ENCODE assay signal across 8 cellular contexts in the genomic region with DNA sequence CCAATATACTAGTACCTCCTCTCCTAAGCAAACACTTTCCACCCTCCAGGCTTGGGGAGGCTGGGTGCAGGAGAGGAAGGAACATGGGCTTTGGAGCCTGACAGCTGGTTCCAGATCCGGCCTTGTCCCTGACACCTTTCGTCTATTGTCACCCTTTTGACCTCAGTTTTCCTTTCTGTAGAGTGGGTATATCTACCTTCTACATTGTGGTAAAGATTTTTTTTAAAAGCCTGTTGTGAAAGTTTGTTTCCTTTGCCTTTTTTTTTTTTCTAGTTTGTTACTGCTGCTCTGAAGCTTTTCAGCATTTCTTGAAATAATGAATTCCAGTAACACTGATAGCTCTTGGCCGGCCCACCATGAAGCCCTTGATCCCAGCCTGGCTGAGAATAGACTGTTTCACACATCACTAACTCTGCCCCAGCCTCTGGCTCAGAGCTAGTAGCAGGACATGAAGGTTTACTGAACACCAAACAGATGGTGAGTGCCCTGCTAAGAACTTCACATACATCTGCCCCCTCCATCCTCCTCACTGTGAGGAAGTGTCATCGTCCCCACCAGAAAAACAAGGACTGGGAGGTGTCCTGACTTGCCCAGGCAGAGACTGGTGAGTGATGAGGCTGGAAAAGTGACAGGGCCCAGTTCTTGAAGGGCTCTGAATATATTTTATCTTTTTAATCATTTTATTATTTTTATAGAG. TPM values are rescaled to one million over a fixed set of nuclear protein-coding genes. Genes with fewer than 3 reads are reported as not detected.
DNase-seq lines count a peak whose midpoint lies in the region; ATAC-seq, FAIRE-seq and TF ChIP-seq lines count a peak whose summit lies in the region.

No MANE protein-coding gene starts in this region.

- peaks cover 0 to 1% (median 0%) of the 10 kb centered on the region in 7 donors for H3K9me3 Mint-ChIP-seq in CD4-positive, CD25-positive, alpha-beta regulatory T cell
- H3K9me3 Mint-ChIP-seq in glutamatergic neuron (ENCODE audit: unreplicated experiment): peaks cover 8% of the 10 kb centered on the region

- no peaks in the 10 kb centered on the region for H3K36me3 ChIP-seq in CD4-positive, CD25-positive, alpha-beta regulatory T cell (ENCODE audit: control insufficient read depth, insufficient read depth, low read length)
- no peaks in the 10 kb centered on the region for H3K36me3 ChIP-seq in RWPE2 (ENCODE audit: low read depth)
- H3K36me3 ChIP-seq in vagina: no peaks in the 10 kb centered on the region

- peak in 1 of 2 donors; percentile 13 for ATAC-seq in CD4-positive, CD25-positive, alpha-beta regulatory T cell (ENCODE audit: low read depth in 2 of 2)
- ATAC-seq in RWPE2 (ENCODE audit: low read depth): peak; percentile 3; the same call in 1 of the 3 replicates

- peaks cover 5% of the 10 kb centered on the region for H3K36me3 Mint-ChIP-seq in CD4-positive, CD25-positive, alpha-beta regulatory T cell
- no peaks in the 10 kb centered on the region for H3K36me3 Mint-ChIP-seq in glutamatergic neuron (ENCODE audit: unreplicated experiment)

- no peak for TF ChIP-seq CTCF in RWPE2 (IDR thresholded peaks at IDR 0.05; ENCODE audit: poor library complexity, severe bottlenecking)
- TF ChIP-seq CTCF in glutamatergic neuron (IDR thresholded peaks at IDR 0.05; ENCODE audit: partially characterized antibody, unreplicated experiment): no peak
- TF ChIP-seq CTCF in vagina (IDR thresholded peaks at IDR 0.05): no peak

- peak overlapping the region; percentile 48 for H3K4me3 ChIP-seq in CD4-positive, CD25-positive, alpha-beta regulatory T cell (ENCODE audit: low read depth, low read length)
- H3K4me3 ChIP-seq in RWPE2 (ENCODE audit: severe bottlenecking): no peak overlapping the region
- no peak overlapping the region for H3K4me3 ChIP-seq in vagina

- H3K27ac ChIP-seq in CD4-positive, CD25-positive, alpha-beta regulatory T cell (ENCODE audit: insufficient read depth, low read length, poor library complexity, severe bottlenecking): peak overlapping the region; percentile 60
- H3K27ac ChIP-seq in RWPE2 (ENCODE audit: poor library complexity, severe bottlenecking) (peak overlapping the region; percentile 90), vagina (no peak overlapping the region)

- no peaks in the 10 kb centered on the region for H3K27me3 Mint-ChIP-seq in CD4-positive, CD25-positive, alpha-beta regulatory T cell
- peaks cover 5% of the 10 kb centered on the region for H3K27me3 Mint-ChIP-seq in glutamatergic neuron (ENCODE audit: unreplicated experiment)

- H3K4me3 Mint-ChIP-seq in CD4-positive, CD25-positive, alpha-beta regulatory T cell: peak overlapping the region; percentile 43 to 80 (median 68)
- peak overlapping the region; percentile 43 for H3K4me3 Mint-ChIP-seq in glutamatergic neuron (ENCODE audit: unreplicated experiment)

- no peaks in the 10 kb centered on the region for H3K9me3 ChIP-seq in CD4-positive, CD25-positive, alpha-beta regulatory T cell (ENCODE audit: control insufficient read depth in 2 of 2, low read length in 2 of 2)
- no peaks in the 10 kb centered on the region for H3K9me3 ChIP-seq in RWPE2 (ENCODE audit: severe bottlenecking)
- H3K9me3 ChIP-seq in vagina: no peaks in the 10 kb centered on the region

- DNase-seq in CD4-positive, CD25-positive, alpha-beta regulatory T cell: peak in 2 of 3 donors; percentile 35 to 48
- DNase-seq in GM19239 (ENCODE audit: insufficient read length, low spot score) (no peak), RWPE2 (ENCODE audit: low spot score) (no peak), glutamatergic neuron (no peak), A172 (ENCODE audit: low spot score) (no peak), islet precursor cell (no peak), vagina (ENCODE audit: extremely low spot score in 2 of 2) (no peak)
- no peak for DNase-seq in stimulated activated CD8-positive, alpha-beta memory T cell treated with anti-CD3 and anti-CD28 coated beads, Interleukin-4, amount 100 ng/mL, for 48 hours

- H3K27me3 ChIP-seq in CD4-positive, CD25-positive, alpha-beta regulatory T cell (ENCODE audit: control insufficient read depth, insufficient read depth, low read length): no peaks in the 10 kb centered on the region
- no peaks in the 10 kb centered on the region for H3K27me3 ChIP-seq in RWPE2 (ENCODE audit: insufficient read depth, poor library complexity, severe bottlenecking)
- no peaks in the 10 kb centered on the region for H3K27me3 ChIP-seq in vagina

- peak; percentile 71 for FAIRE-seq in GM19239 (lab: Jason Lieb, UNC)

- H3K27ac Mint-ChIP-seq in CD4-positive, CD25-positive, alpha-beta regulatory T cell: peak overlapping the region; percentile 79 to 99 (median 95)
- peak overlapping the region; percentile 85 for H3K27ac Mint-ChIP-seq in glutamatergic neuron (ENCODE audit: unreplicated experiment)

- no peak for TF ChIP-seq POLR2A in vagina (IDR thresholded peaks at IDR 0.05)

- H3K4me1 ChIP-seq in CD4-positive, CD25-positive, alpha-beta regulatory T cell (ENCODE audit: control insufficient read depth, insufficient read depth, low read length, poor library complexity, severe bottlenecking): peaks cover 67% of the 10 kb centered on the region
- H3K4me1 ChIP-seq in RWPE2 (ENCODE audit: insufficient read depth, poor library complexity, severe bottlenecking): peaks cover 47% of the 10 kb centered on the region
- peaks cover 34% of the 10 kb centered on the region for H3K4me1 ChIP-seq in vagina

- H3K4me1 Mint-ChIP-seq in CD4-positive, CD25-positive, alpha-beta regulatory T cell: peaks cover 33 to 90% (median 53%) of the 10 kb centered on the region in 4 donors
- peaks cover 24% of the 10 kb centered on the region for H3K4me1 Mint-ChIP-seq in glutamatergic neuron (ENCODE audit: low read depth, unreplicated experiment)

- intact Hi-C loops in vagina (cut with DNase I): no loop called here

RNA-seq across cellular contexts. Expression of a gene that starts 33.1 kb away (rescaled TPM):
- 51.1 TPM for total RNA-seq in CD4-positive, CD25-positive, alpha-beta regulatory T cell
- 10 to 100 TPM; 35.9 to 56.9 (median 48.0) TPM for polyA plus RNA-seq in CD4-positive, CD25-positive, alpha-beta regulatory T cell
- 10.9 TPM for total RNA-seq in glutamatergic neuron (ENCODE audit: unreplicated experiment)
- total RNA-seq in A172 (2014; rRNA removed; shearing (Covaris generic)): 83.7 and 244 TPM in 2 replicates
- total RNA-seq in vagina: 358 TPM

Comparison
In these comparisons a context has a peak if more than half of its experiments do, and no peak if none do; other contexts are left out.
1. DNase-seq: peak in CD4-positive, CD25-positive, alpha-beta regulatory T cell (2 of 3); none in GM19239 (single experiment), RWPE2 (single experiment), glutamatergic neuron (single experiment), A172 (single experiment), stimulated activated CD8-positive, alpha-beta memory T cell treated with anti-CD3 and anti-CD28 coated beads, Interleukin-4, amount 100 ng/mL, for 48 hours (single experiment), islet precursor cell (single experiment) and vagina (0 of 2).